1 cellular context compared by ENCODE assay signal in the genomic region with DNA sequence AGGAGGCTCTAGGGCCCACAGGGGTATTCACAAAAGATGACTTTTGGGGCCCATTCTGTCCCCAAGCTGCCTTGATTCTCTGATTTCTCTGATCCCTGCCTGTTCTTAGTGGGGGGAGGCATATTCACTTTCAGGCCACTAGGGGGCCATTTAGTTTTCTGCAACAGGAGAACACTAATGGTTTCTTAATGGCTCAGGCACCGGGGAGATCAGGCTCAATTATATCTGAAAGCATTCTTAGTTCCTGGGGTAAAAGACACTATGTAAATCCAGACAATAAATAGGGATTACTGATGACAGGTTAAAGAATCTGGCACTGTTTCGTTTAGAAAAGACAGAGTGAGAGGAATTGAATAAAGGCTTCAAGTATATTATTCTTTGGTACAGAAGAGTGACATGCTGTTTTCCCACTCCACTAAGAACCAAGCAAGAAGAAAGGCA.
TF ChIP-seq lines count a peak whose summit lies in the region.

No MANE protein-coding gene starts in this region.

TF ChIP-seq in SK-N-SH, 30 proteins besides CTCF, POLR2A, EP300 and RAD21 (continued from another document):
- TF ChIP-seq CHD2 (IDR thresholded peaks at IDR 0.05; ENCODE audit: low read length, partially characterized antibody) (peak; percentile 16), RXRA (IDR thresholded peaks at IDR 0.05; ENCODE audit: borderline replicate concordance, low read depth) (no peak)
